ENCODE assay signal across 10 cellular contexts in genomic region chr19:39269369-39269768, GRCh38. TPM values are rescaled to one million over a fixed set of nuclear protein-coding genes. Genes with fewer than 3 reads are reported as not detected.
"Had no signal": no experiment of that assay in that cellular context is flagged by ENCODE, and none has a peak within 500 bp of the region (broad histone marks: within the 10 kb centered on the region; RNA-seq: fewer than 3 reads in every experiment).

No MANE protein-coding gene starts in this region.

RNA-seq across cellular contexts. Expression of gene IFNL2, which starts 1.2 kb away (rescaled TPM):
- total RNA-seq: OCI-LY7, PC-3, PC-9, Peyer's patch, Right ventricle myocardium inferior, Right ventricle myocardium superior, RPMI7951, SJCRH30, SJSA1, SK-MEL-5 had no signal

RNA-seq across cellular contexts. Expression of gene IFNL4, which starts 20.7 kb away (rescaled TPM):
- total RNA-seq: OCI-LY7, PC-3, PC-9, Peyer's patch, Right ventricle myocardium inferior, Right ventricle myocardium superior, RPMI7951, SJCRH30, SJSA1, SK-MEL-5 had no signal

RNA-seq across cellular contexts. Expression of gene IFNL3, which starts 24.6 kb away (rescaled TPM):
- total RNA-seq: OCI-LY7, PC-3, PC-9, Peyer's patch, Right ventricle myocardium inferior, Right ventricle myocardium superior, RPMI7951, SJCRH30, SJSA1, SK-MEL-5 had no signal

RNA-seq across cellular contexts. Expression of gene IFNL1, which starts 26.8 kb away (rescaled TPM):
- total RNA-seq: OCI-LY7, PC-3, PC-9, Peyer's patch, Right ventricle myocardium inferior, Right ventricle myocardium superior, RPMI7951, SJCRH30, SJSA1, SK-MEL-5 had no signal

RNA-seq across cellular contexts. Expression of gene LRFN1, which starts 51.3 kb away (rescaled TPM):
- total RNA-seq: SJSA1 had no signal
